31 cellular contexts compared by ENCODE assay signal in the genomic region with DNA sequence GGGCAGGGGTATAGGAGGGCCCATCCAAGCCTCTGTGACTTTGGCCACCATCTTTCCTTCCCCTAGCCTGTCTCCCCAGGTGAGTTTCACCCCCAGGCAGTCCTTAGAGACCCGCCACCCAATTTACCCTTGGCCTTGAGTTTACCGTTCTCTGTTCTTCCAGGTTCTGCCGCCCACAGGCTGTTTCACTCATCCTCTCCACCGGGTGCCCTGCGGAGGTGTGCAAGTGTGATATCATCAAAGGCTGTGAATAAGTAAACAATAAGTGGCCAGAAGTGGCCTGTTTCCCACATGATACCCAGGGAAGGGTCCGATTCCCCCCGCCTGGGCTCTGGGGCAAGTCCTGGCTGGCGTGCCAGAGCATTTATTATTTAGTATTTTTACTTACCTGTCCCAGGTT. TPM values are rescaled to one million over a fixed set of nuclear protein-coding genes. Genes with fewer than 3 reads are reported as not detected.
"Had no signal": no experiment of that assay in that cellular context is flagged by ENCODE, and none has a peak within 500 bp of the region (broad histone marks: within the 10 kb centered on the region; RNA-seq: fewer than 3 reads in every experiment).

No MANE protein-coding gene starts in this region.

- DNase-seq: effector CD4-positive, alpha-beta T cell; heart left ventricle; islet precursor cell; mammary epithelial cell; naive thymus-derived CD4-positive, alpha-beta T cell; nephron progenitor cell; psoas muscle; retina; spleen; stimulated activated CD4-positive, alpha-beta T cell treated with anti-CD3 and anti-CD28 coated beads, Interleukin-15, amount 100 ng/mL, for 24 hours; stimulated activated CD4-positive, alpha-beta T cell treated with anti-CD3 and anti-CD28 coated beads, Interleukin-1b, Interleukin-23, amount 100 ng/mL, for 48 hours; stimulated activated CD4-positive, alpha-beta T cell treated with anti-CD3 and anti-CD28 coated beads, Interleukin-4, amount 100 ng/mL, for 24 hours; stomach; substantia nigra; thyroid gland had no signal

- H3K4me1 Mint-ChIP-seq: stimulated activated memory B cell treated with anti-CD40 and anti-IgM and Interleukin-4, amounts not matched to agents 10 μg/mL and 1 μg/mL and 100 μg/mL, for 72 hours had no signal

- H3K36me3 ChIP-seq: heart left ventricle, neutrophil, spleen, stomach, thyroid gland had no signal

- H3K4me3 ChIP-seq: coronary artery, heart left ventricle, psoas muscle, spleen, stomach, thyroid gland had no signal

- FAIRE-seq: frontal cortex had no signal

- H3K27me3 Mint-ChIP-seq: type B pancreatic cell had no signal

- H3K4me1 ChIP-seq: heart left ventricle, psoas muscle, thyroid gland had no signal

- H3K9me3 Mint-ChIP-seq: naive thymus-derived CD4-positive, alpha-beta T cell; nephron progenitor cell; stimulated activated memory B cell treated with anti-CD40 and anti-IgM and Interleukin-4, amounts not matched to agents 10 μg/mL and 1 μg/mL and 100 μg/mL, for 72 hours; type B pancreatic cell had no signal

- H3K27ac Mint-ChIP-seq: nephron progenitor cell; stimulated activated memory B cell treated with anti-CD40 and anti-IgM and Interleukin-4, amounts not matched to agents 10 μg/mL and 1 μg/mL and 100 μg/mL, for 72 hours; type B pancreatic cell had no signal

- ATAC-seq: left lobe of liver; naive thymus-derived CD4-positive, alpha-beta T cell; psoas muscle; sciatic nerve; stimulated activated memory B cell treated with anti-CD40 and anti-IgM and Interleukin-4, amounts not matched to agents 10 μg/mL and 1 μg/mL and 100 μg/mL, for 72 hours had no signal

- H3K9me3 ChIP-seq: heart left ventricle, neutrophil, psoas muscle, spleen, stomach, thyroid gland had no signal

- H3K27ac ChIP-seq: coronary artery, heart left ventricle, neutrophil, psoas muscle, spleen, stomach, thyroid gland had no signal

- H3K4me3 Mint-ChIP-seq: naive thymus-derived CD4-positive, alpha-beta T cell; nephron progenitor cell; stimulated activated memory B cell treated with anti-CD40 and anti-IgM and Interleukin-4, amounts not matched to agents 10 μg/mL and 1 μg/mL and 100 μg/mL, for 72 hours; type B pancreatic cell had no signal

- H3K27me3 ChIP-seq: heart left ventricle, neutrophil, thyroid gland had no signal

- H3K36me3 Mint-ChIP-seq: naive thymus-derived CD4-positive, alpha-beta T cell; stimulated activated memory B cell treated with anti-CD40 and anti-IgM and Interleukin-4, amounts not matched to agents 10 μg/mL and 1 μg/mL and 100 μg/mL, for 72 hours; type B pancreatic cell had no signal

RNA-seq across cellular contexts. Expression of a gene that starts 15.1 kb away (rescaled TPM):
- total RNA-seq: dermis microvascular lymphatic vessel endothelial cell, fibroblast of lung, heart left ventricle, lower leg skin, mammary epithelial cell, mesenteric fat pad, mononuclear cell, sciatic nerve, spleen had no signal
- polyA plus RNA-seq: fibroblast of lung; heart left ventricle; naive thymus-derived CD4-positive, alpha-beta T cell had no signal

RNA-seq across cellular contexts. Expression of a gene that starts 23.2 kb away (rescaled TPM):
- total RNA-seq: dermis microvascular lymphatic vessel endothelial cell; fibroblast of lung; frontal cortex; glomerular endothelial cell; heart left ventricle; left lobe of liver; lower leg skin; mammary epithelial cell; mesenteric fat pad; mononuclear cell; naive thymus-derived CD4-positive, alpha-beta T cell; osteoblast; psoas muscle; sciatic nerve; skeletal muscle tissue; spleen; stomach; thyroid gland had no signal
- polyA plus RNA-seq: esophagus; fibroblast of lung; heart left ventricle; mammary epithelial cell; naive thymus-derived CD4-positive, alpha-beta T cell; psoas muscle; spleen; stomach had no signal

RNA-seq across cellular contexts. Expression of a gene that starts 35.4 kb away (rescaled TPM):
- total RNA-seq: mononuclear cell, osteoblast had no signal
